ENCODE assay signal across 11 cellular contexts in the genomic region with DNA sequence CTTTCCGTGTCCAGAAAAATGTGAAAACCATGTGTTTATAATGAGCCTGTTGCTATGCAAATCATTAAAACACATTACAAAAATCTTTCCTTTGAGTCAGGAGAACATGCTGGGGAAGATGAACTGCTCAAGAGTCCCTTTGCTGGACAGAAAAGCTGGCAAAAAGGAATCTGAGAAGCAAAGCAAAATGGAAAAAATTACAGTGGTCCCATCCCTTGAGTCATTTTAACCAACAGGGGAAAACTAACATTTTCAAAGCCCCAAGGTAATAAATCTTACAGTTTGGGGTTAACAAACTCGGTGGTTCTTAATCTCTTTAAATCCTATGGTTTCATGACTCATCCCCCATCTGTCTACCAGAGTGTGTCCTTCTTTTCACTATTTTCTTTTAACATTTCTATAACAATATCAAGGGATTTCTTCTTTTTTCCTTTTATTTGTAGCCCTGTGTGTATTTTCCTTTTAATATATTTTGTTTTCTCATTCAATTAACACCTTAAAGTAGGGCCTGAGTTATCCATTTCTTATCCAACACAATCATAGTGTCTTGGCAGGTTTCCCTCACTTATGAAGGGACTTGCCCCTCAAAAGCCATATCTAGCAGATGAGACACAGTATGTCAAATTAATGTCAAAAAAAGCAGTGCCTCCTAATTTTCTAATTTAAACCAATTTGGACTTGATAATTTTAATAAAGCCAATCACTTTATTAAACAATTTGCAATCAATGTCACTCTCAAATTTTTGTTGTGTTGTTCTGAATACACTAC.
DNase-seq lines count a peak whose midpoint lies in the region; ATAC-seq and TF ChIP-seq lines count a peak whose summit lies in the region.
"Had no signal": no experiment of that assay in that cellular context is flagged by ENCODE, and none has a peak within 500 bp of the region (broad histone marks: within the 10 kb centered on the region; RNA-seq: fewer than 3 reads in every experiment).

No MANE protein-coding gene starts in this region.

- H3K36me3 Mint-ChIP-seq in nephron (ENCODE audit: low read depth) = peaks cover 18% of the 10 kb centered on the region

- H3K4me3 ChIP-seq in MG63 (no peak overlapping the region), astrocyte of the spinal cord (ENCODE audit: low read depth, low read length) (no peak overlapping the region), aorta (ENCODE audit: low read length in 2 of 2) (no peak overlapping the region)
- H3K4me3 ChIP-seq: coronary artery had no signal

- no peak for TF ChIP-seq CTCF in astrocyte of the spinal cord (IDR thresholded peaks at IDR 0.05; ENCODE audit: low read depth, low read length)
- no peak for TF ChIP-seq CTCF in nephron (IDR thresholded peaks at IDR 0.05; ENCODE audit: unreplicated experiment in 3 of 3)

- H3K9me3 Mint-ChIP-seq in nephron = peaks cover 2% of the 10 kb centered on the region

- H3K4me1 ChIP-seq in aorta (ENCODE audit: control insufficient read depth in 1 of 2, insufficient read depth in 2 of 2, low read length in 2 of 2) = peaks cover 0 to 2% of the 10 kb centered on the region in 2 donors

- H3K27me3 ChIP-seq in MG63 = no peaks in the 10 kb centered on the region
- no peaks in the 10 kb centered on the region for H3K27me3 ChIP-seq in aorta (ENCODE audit: control insufficient read depth in 1 of 2, insufficient read depth in 2 of 2, low read length in 1 of 2)

- peak overlapping the region; percentile 92 to 96 (median 95) for H3K27ac Mint-ChIP-seq in nephron

- WGBS in aorta, 2 donors = 31% methylated on average over 2 of the region's 2 CpGs

- in situ Hi-C loops in astrocyte of the spinal cord (cut with HindIII; ENCODE audit: low sequenced_read_pairs) = no loop called here

- H3K9me3 ChIP-seq in MG63 = no peaks in the 10 kb centered on the region
- H3K9me3 ChIP-seq in aorta (ENCODE audit: control insufficient read depth, low read length) = no peaks in the 10 kb centered on the region

- H3K27ac ChIP-seq in aorta (ENCODE audit: low read depth in 1 of 2, low read length in 2 of 2) = no peak overlapping the region

- H3K4me3 Mint-ChIP-seq in nephron = peak overlapping the region in 1 of 3 experiments; percentile 18

- H3K27me3 Mint-ChIP-seq in nephron (ENCODE audit: low read depth) = no peaks in the 10 kb centered on the region

- intact Hi-C loops in aorta (cut with DNase I) = no loop called here

- peaks cover 46% of the 10 kb centered on the region for H3K4me1 Mint-ChIP-seq in nephron

- ATAC-seq in aorta (ENCODE audit: low FRiP score) (no peak), GM21723 (IDR thresholded peaks at IDR 0.05; ENCODE audit: unreplicated experiment) (no peak)

- H3K36me3 ChIP-seq in MG63 = peaks cover 21% of the 10 kb centered on the region
- H3K36me3 ChIP-seq in aorta (ENCODE audit: control insufficient read depth in 1 of 2, insufficient read depth in 2 of 2, low read length in 1 of 2) = peaks cover 0 to 1% of the 10 kb centered on the region in 2 donors

- DNase-seq in DMS 273 (lab: John Stamatoyannopoulos, UW; ENCODE audit: unreplicated experiment) (peak; percentile 84), MG63 (peak; percentile 32), astrocyte of the spinal cord (ENCODE audit: low read depth, low spot score) (peak; percentile 98), aorta (no peak), hippocampal formation (lab: John Stamatoyannopoulos, UW) (no peak)
- DNase-seq in activated effector memory CD4-positive, alpha-beta T cell treated with Interleukin-2 at 50 U/mL for 16 hours = no peak
- DNase-seq: NCI-H774; stimulated activated CD4-positive, alpha-beta T cell treated with anti-CD3 and anti-CD28 coated beads, Interleukin-12 subunit alpha, Interleukin-12 subunit beta, amount 100 ng/mL, for 4 hours had no signal

Comparison
In these comparisons a context has a peak if more than half of its experiments do, and no peak if none do; other contexts are left out.
1. DNase-seq: peak in DMS 273 (single experiment), MG63 (single experiment) and astrocyte of the spinal cord (single experiment); none in aorta (0 of 2), hippocampal formation (0 of 2) and activated effector memory CD4-positive, alpha-beta T cell treated with Interleukin-2 at 50 U/mL for 16 hours (single experiment).